9 cellular contexts compared by ENCODE assay signal in the genomic region with DNA sequence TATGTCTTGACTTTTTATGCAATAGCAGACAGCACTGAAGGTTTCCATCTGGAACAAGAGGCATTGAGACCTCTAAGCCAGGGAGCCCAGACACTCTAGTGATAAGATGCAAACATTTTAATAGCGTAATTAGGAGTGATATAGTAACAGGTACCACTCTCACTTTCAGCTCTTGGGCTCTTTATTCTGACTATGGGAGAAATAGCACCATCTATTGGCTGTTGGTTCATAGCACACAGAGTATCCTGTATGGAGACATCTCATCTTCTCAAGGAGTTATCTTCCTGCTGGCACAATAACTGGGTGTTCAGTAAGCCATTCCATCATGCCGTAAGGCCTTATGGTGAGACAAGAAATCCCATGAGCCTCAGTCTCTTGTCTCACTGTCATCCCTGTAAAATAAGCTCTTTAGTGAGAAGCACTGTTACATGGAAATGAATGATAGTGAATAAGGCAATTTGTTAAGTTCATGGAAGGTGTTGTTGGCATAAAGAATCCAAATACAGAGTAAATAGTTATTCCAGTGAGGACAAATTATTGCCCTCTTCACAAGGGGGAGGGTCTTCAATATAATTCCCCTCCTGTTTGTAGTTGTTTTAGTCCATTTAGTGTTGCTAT. TPM values are rescaled to one million over a fixed set of nuclear protein-coding genes. Genes with fewer than 3 reads are reported as not detected.
DNase-seq lines count a peak whose midpoint lies in the region; ATAC-seq, FAIRE-seq and TF ChIP-seq lines count a peak whose summit lies in the region.
"Had no signal": no experiment of that assay in that cellular context is flagged by ENCODE, and none has a peak within 500 bp of the region (broad histone marks: within the 10 kb centered on the region; RNA-seq: fewer than 3 reads in every experiment).

No MANE protein-coding gene starts in this region.

- H3K27me3 ChIP-seq in bronchial epithelial cell (ENCODE audit: control insufficient read depth, insufficient read depth, low read length): no peaks in the 10 kb centered on the region

- peaks cover 0 to 4% (median 0%) of the 10 kb centered on the region in 7 donors for H3K9me3 Mint-ChIP-seq in naive B cell

- peak overlapping the region in 2 of 6 donors; percentile 9 for H3K27ac Mint-ChIP-seq in naive B cell

- ATAC-seq in naive B cell (ENCODE audit: low read depth in 2 of 2): peak; percentile 66 to 77
- ATAC-seq in HG02571 (IDR thresholded peaks at IDR 0.05; ENCODE audit: unreplicated experiment): no peak

- FAIRE-seq in bronchial epithelial cell (lab: Jason Lieb, UNC): no peak
- FAIRE-seq: A204.1 had no signal

- peaks cover 10 to 16% of the 10 kb centered on the region in 2 donors for H3K36me3 Mint-ChIP-seq in naive B cell

- TF ChIP-seq CTCF in bronchial epithelial cell (IDR thresholded peaks at IDR 0.05; ENCODE audit: insufficient read depth, low read length, severe bottlenecking): peak; percentile 65

- H3K4me3 Mint-ChIP-seq in naive B cell: no peak overlapping the region

- H3K4me1 Mint-ChIP-seq in naive B cell: peaks cover 7 to 18% (median 9%) of the 10 kb centered on the region in 3 donors

- DNase-seq in DMS153 treated with DMSO at 0.1 percent for 48 hours (lab: John Stamatoyannopoulos, UW; ENCODE audit: unreplicated experiment) (peak; percentile 17), DMS153 (lab: John Stamatoyannopoulos, UW) (no peak), H4 (ENCODE audit: low spot score) (peak; percentile 36), NCI-H1930 (lab: John Stamatoyannopoulos, UW) (peak; percentile 3 to 25), bronchial epithelial cell (ENCODE audit: low read depth) (peak; percentile 52), naive B cell (peak; percentile 13)
- no peak for DNase-seq in activated CD4-positive, alpha-beta T cell treated with anti-CD3 and anti-CD28 coated beads for 1 hour

- no peaks in the 10 kb centered on the region for H3K27me3 Mint-ChIP-seq in naive B cell

- no peaks in the 10 kb centered on the region for H3K36me3 ChIP-seq in bronchial epithelial cell (ENCODE audit: control insufficient read depth, insufficient read depth, low read length)

- no peak overlapping the region for H3K4me3 ChIP-seq in bronchial epithelial cell (ENCODE audit: low read depth, low read length)

RNA-seq across cellular contexts. Expression of gene THUMPD2, which starts 48.3 kb away (rescaled TPM):
- total RNA-seq in H4 (2014; rRNA removed; shearing (Covaris generic)): 6.3 and 9.6 TPM in 2 replicates
- 8.8 and 10.3 TPM in 2 replicates for total RNA-seq in bronchial epithelial cell
- polyA plus RNA-seq in naive B cell (ENCODE audit: low read depth in 6 of 6): 10 to 100 TPM in 2 of 6 donors, 1 to 10 TPM in 4; 5.2 to 15.2 (median 6.1) TPM

Comparison
In these comparisons a context has a peak if more than half of its experiments do, and no peak if none do; other contexts are left out.
1. DNase-seq: peak in DMS153 treated with DMSO at 0.1 percent for 48 hours (single experiment), H4 (single experiment), NCI-H1930 (2 of 2), bronchial epithelial cell (single experiment) and naive B cell (single experiment); none in DMS153 (single experiment) and activated CD4-positive, alpha-beta T cell treated with anti-CD3 and anti-CD28 coated beads for 1 hour (single experiment).